10 cellular contexts compared by ENCODE assay signal in genomic region chr19:45497791-45498190, GRCh38. TPM values are rescaled to one million over a fixed set of nuclear protein-coding genes. Genes with fewer than 3 reads are reported as not detected.
DNase-seq lines count a peak whose midpoint lies in the region; ATAC-seq and TF ChIP-seq lines count a peak whose summit lies in the region.
"Had no signal": no experiment of that assay in that cellular context is flagged by ENCODE, and none has a peak within 500 bp of the region (broad histone marks: within the 10 kb centered on the region; RNA-seq: fewer than 3 reads in every experiment).

No MANE protein-coding gene starts in this region.

- DNase-seq in ELF-1 (ENCODE audit: low read depth, low spot score) (peak; percentile 65), left kidney (ENCODE audit: low read depth, low spot score) (peak; percentile 41), adrenal gland (no peak), NCI-H1105 (lab: John Stamatoyannopoulos, UW) (no peak)
- DNase-seq in activated CD8-positive, alpha-beta T cell treated with anti-CD3 and anti-CD28 coated beads for 36 hours = no peak
- DNase-seq: brain microvascular endothelial cell had no signal

- H3K27me3 ChIP-seq in BLaER1 treated with 17β-estradiol and CSF1 and Interleukin-3, amounts not matched to agents 10 nM and 100 nM = peaks cover 43 to 71% (median 64%) of the 10 kb centered on the region in 11 experiments
- no peaks in the 10 kb centered on the region for H3K27me3 ChIP-seq in adrenal gland
- H3K27me3 ChIP-seq: brain microvascular endothelial cell had no signal

- peak overlapping the region; percentile 76 to 100 (median 97) for H3K4me2 ChIP-seq in BLaER1 treated with 17β-estradiol and CSF1 and Interleukin-3, amounts not matched to agents 10 nM and 100 nM

- no peak overlapping the region for H3K27ac ChIP-seq in BLaER1 treated with 17β-estradiol and CSF1 and Interleukin-3, amounts not matched to agents 10 nM and 100 nM
- no peak overlapping the region for H3K27ac ChIP-seq in adrenal gland
- H3K27ac ChIP-seq: brain microvascular endothelial cell, SJSA1 had no signal

- peaks cover 46 to 78% (median 62%) of the 10 kb centered on the region in 10 experiments for H3K4me1 ChIP-seq in BLaER1 treated with 17β-estradiol and CSF1 and Interleukin-3, amounts not matched to agents 10 nM and 100 nM
- peaks cover 19 to 20% of the 10 kb centered on the region in 2 donors for H3K4me1 ChIP-seq in adrenal gland (replicated peaks in 1 of 2)

- peaks cover 35% of the 10 kb centered on the region for H3K4me1 Mint-ChIP-seq in activated CD8-positive, alpha-beta T cell treated with anti-CD3 and anti-CD28 coated beads for 36 hours (ENCODE audit: low read depth)

- H4K20me1 ChIP-seq in BLaER1 treated with 17β-estradiol and CSF1 and Interleukin-3, amounts not matched to agents 10 nM and 100 nM = peaks cover 0 to 43% (median 25%) of the 10 kb centered on the region in 11 experiments; a peak in 13 of 22 replicates

- no peak for TF ChIP-seq POLR2A in adrenal gland (IDR thresholded peaks at IDR 0.05)

- 24 to 35% (median 29%) methylated on average over 15 to 16 of the region's 16 CpGs for WGBS in adrenal gland, 4 donors

- peak overlapping the region in 3 of 10 experiments; percentile 26 to 89 (median 84); a peak in 2 of 20 replicates for H3K4me3 ChIP-seq in BLaER1 treated with 17β-estradiol and CSF1 and Interleukin-3, amounts not matched to agents 10 nM and 100 nM
- no peak overlapping the region for H3K4me3 ChIP-seq in adrenal gland

- CTCF ChIA-PET in activated CD8-positive, alpha-beta T cell treated with anti-CD3 and anti-CD28 coated beads for 36 hours (lab: Charles Lee) = interaction anchor here (0.8 to 1.6 kb wide), 4 partner anchors 8 to 59 kb away, joined by 3 to 12 read pairs (median 4); no protein-coding TSS in a partner anchor

- ATAC-seq in activated CD8-positive, alpha-beta T cell treated with anti-CD3 and anti-CD28 coated beads for 36 hours = no peak
- ATAC-seq in HG03025 (IDR thresholded peaks at IDR 0.05; ENCODE audit: low FRiP score, unreplicated experiment) = no peak
- ATAC-seq in HG03442 (IDR thresholded peaks at IDR 0.05; ENCODE audit: unreplicated experiment) = no peak

- H3K36me3 Mint-ChIP-seq in activated CD8-positive, alpha-beta T cell treated with anti-CD3 and anti-CD28 coated beads for 36 hours (ENCODE audit: low read depth) = no peaks in the 10 kb centered on the region

- H3K9me3 Mint-ChIP-seq in activated CD8-positive, alpha-beta T cell treated with anti-CD3 and anti-CD28 coated beads for 36 hours = no peaks in the 10 kb centered on the region

- no peak for TF ChIP-seq CTCF in activated CD8-positive, alpha-beta T cell treated with anti-CD3 and anti-CD28 coated beads for 36 hours (IDR thresholded peaks at IDR 0.05)
- no peak for TF ChIP-seq CTCF in adrenal gland (IDR thresholded peaks at IDR 0.05)

- H3K27ac Mint-ChIP-seq in activated CD8-positive, alpha-beta T cell treated with anti-CD3 and anti-CD28 coated beads for 36 hours = no peak overlapping the region

- H3K4me3 Mint-ChIP-seq in activated CD8-positive, alpha-beta T cell treated with anti-CD3 and anti-CD28 coated beads for 36 hours = peak overlapping the region; percentile 73

- H3K36me3 ChIP-seq in BLaER1 treated with 17β-estradiol and CSF1 and Interleukin-3, amounts not matched to agents 10 nM and 100 nM = peaks cover 0 to 12% (median 0%) of the 10 kb centered on the region in 11 experiments; a peak in 4 of 22 replicates
- H3K36me3 ChIP-seq in adrenal gland (replicated peaks in 1 of 2) = no peaks in the 10 kb centered on the region
- H3K36me3 ChIP-seq: brain microvascular endothelial cell had no signal

- H3K9ac ChIP-seq in BLaER1 treated with 17β-estradiol and CSF1 and Interleukin-3, amounts not matched to agents 10 nM and 100 nM = peak overlapping the region in 1 of 11 experiments; percentile 27; a peak in 1 of 22 replicates

- POLR2A ChIA-PET in activated CD8-positive, alpha-beta T cell treated with anti-CD3 and anti-CD28 coated beads for 36 hours (lab: Charles Lee) = interaction anchor here (0.7 to 1.0 kb wide), 2 partner anchors 10 to 13 kb away, joined by 3 read pairs; no protein-coding TSS in a partner anchor

- peaks cover 0 to 9% (median 0%) of the 10 kb centered on the region in 11 experiments; a peak in 1 of 22 replicates for H3K9me3 ChIP-seq in BLaER1 treated with 17β-estradiol and CSF1 and Interleukin-3, amounts not matched to agents 10 nM and 100 nM (replicated peaks in 1 of 11)
- no peaks in the 10 kb centered on the region for H3K9me3 ChIP-seq in adrenal gland (replicated peaks in 1 of 3)

- intact Hi-C loops in activated CD8-positive, alpha-beta T cell treated with anti-CD3 and anti-CD28 coated beads for 36 hours (cut with micrococcal nuclease) = no loop called here
- intact Hi-C loops in adrenal gland (cut with DNase I) = no loop called here

- H3K27me3 Mint-ChIP-seq in activated CD8-positive, alpha-beta T cell treated with anti-CD3 and anti-CD28 coated beads for 36 hours = peaks cover 16% of the 10 kb centered on the region

RNA-seq across cellular contexts. Expression of gene PPM1N, which starts 0.5 kb away (rescaled TPM):
- 1 to 10 TPM; 3.7 to 4.2 TPM for total RNA-seq in activated CD8-positive, alpha-beta T cell treated with anti-CD3 and anti-CD28 coated beads for 36 hours
- 1 to 10 TPM in 6 of 8 donors, not detected in 2; 1.2 to 2.5 (median 1.7) TPM for total RNA-seq in adrenal gland
- 1 to 10 TPM in 2 of 3 donors, under 1 TPM in 1; 0.99 to 3.7 (median 1.7) TPM for polyA plus RNA-seq in adrenal gland

RNA-seq across cellular contexts. Expression of gene RTN2, which starts 0.9 kb away (rescaled TPM):
- 1 to 10 TPM; 2.6 to 3.0 TPM for total RNA-seq in activated CD8-positive, alpha-beta T cell treated with anti-CD3 and anti-CD28 coated beads for 36 hours
- 10 to 100 TPM in 7 of 8 donors, 1 to 10 TPM in 1; 8.6 to 65.8 (median 20.7) TPM for total RNA-seq in adrenal gland
- 10 to 100 TPM in 1 of 3 donors, 1 to 10 TPM in 2; 4.8 to 11.8 (median 7.4) TPM for polyA plus RNA-seq in adrenal gland

RNA-seq across cellular contexts. Expression of gene VASP, which starts 9.5 kb away (rescaled TPM):
- total RNA-seq in activated CD8-positive, alpha-beta T cell treated with anti-CD3 and anti-CD28 coated beads for 36 hours = 100 to 1,000 TPM; 152 to 153 TPM
- 100 to 1,000 TPM in 2 of 8 donors, 10 to 100 TPM in 6; 41.4 to 118 (median 68.8) TPM for total RNA-seq in adrenal gland
- polyA plus RNA-seq in adrenal gland = 10 to 100 TPM; 30.2 to 96.2 (median 62.9) TPM

RNA-seq across cellular contexts. Expression of gene FOSB, which starts 30.0 kb away (rescaled TPM):
- 10 to 100 TPM; 70.0 to 71.2 TPM for total RNA-seq in activated CD8-positive, alpha-beta T cell treated with anti-CD3 and anti-CD28 coated beads for 36 hours
- total RNA-seq in adrenal gland = 10 to 100 TPM in 1 of 8 donors, 1 to 10 TPM in 7; 1.0 to 21.7 (median 2.8) TPM
- polyA plus RNA-seq in adrenal gland = 10 to 100 TPM in 1 of 3 donors, 1 to 10 TPM in 1, under 1 TPM in 1; 0.95 to 11.1 (median 4.3) TPM

Comparison
In these comparisons a context has a peak if more than half of its experiments do, and no peak if none do; other contexts are left out.
1. DNase-seq: peak in ELF-1 (single experiment) and left kidney (single experiment); none in activated CD8-positive, alpha-beta T cell treated with anti-CD3 and anti-CD28 coated beads for 36 hours (single experiment), adrenal gland (0 of 7) and NCI-H1105 (single experiment).